ENCODE assay signal across 24 cellular contexts in genomic region chr11:83768476-83768875, GRCh38.
"Had no signal": no experiment of that assay in that cellular context is flagged by ENCODE, and none has a peak within 500 bp of the region (broad histone marks: within the 10 kb centered on the region; RNA-seq: fewer than 3 reads in every experiment).

No MANE protein-coding gene starts in this region.

- H3K9me3 ChIP-seq: colonic mucosa, esophagus muscularis mucosa, esophagus squamous epithelium, gastrocnemius medialis, gastroesophageal sphincter, heart left ventricle, heart right ventricle had no signal

- H3K27ac ChIP-seq: colonic mucosa, coronary artery, epithelial cell of prostate, esophagus muscularis mucosa, esophagus squamous epithelium, foreskin keratinocyte, gastrocnemius medialis, gastroesophageal sphincter, heart left ventricle, heart right ventricle had no signal

- H3K27me3 ChIP-seq: colonic mucosa, dorsolateral prefrontal cortex, esophagus muscularis mucosa, esophagus squamous epithelium, foreskin keratinocyte, gastrocnemius medialis, gastroesophageal sphincter, heart left ventricle, heart right ventricle had no signal

- H3K36me3 ChIP-seq: colonic mucosa, esophagus muscularis mucosa, esophagus squamous epithelium, gastrocnemius medialis, gastroesophageal sphincter, heart left ventricle, heart right ventricle had no signal

- H3K4me1 ChIP-seq: colonic mucosa, esophagus muscularis mucosa, esophagus squamous epithelium, foreskin keratinocyte, gastrocnemius medialis, gastroesophageal sphincter, heart left ventricle, heart right ventricle had no signal

- ATAC-seq: effector memory CD8-positive, alpha-beta T cell; esophagus mucosa; foreskin keratinocyte; gastrocnemius medialis; gastroesophageal sphincter; heart left ventricle; heart right ventricle had no signal

- DNase-seq: colonic mucosa; cortex of kidney; dermis blood vessel endothelial cell; dorsolateral prefrontal cortex; effector CD4-positive, alpha-beta T cell; effector CD8-positive, alpha-beta T cell; effector memory CD4-positive, alpha-beta T cell; effector memory CD8-positive, alpha-beta T cell; endodermal cell; erythroblast; esophagus squamous epithelium; foreskin fibroblast; foreskin keratinocyte; foreskin melanocyte; gastrocnemius medialis; glutamatergic neuron; head of caudate nucleus; heart left ventricle; heart right ventricle had no signal

- H3K4me3 ChIP-seq: colonic mucosa, coronary artery, dorsolateral prefrontal cortex, esophagus muscularis mucosa, esophagus squamous epithelium, gastrocnemius medialis, gastroesophageal sphincter, heart left ventricle, heart right ventricle had no signal
